In genomic region chrX:72046447-72046846, GRCh38 we compare ENCODE assay signal across 12 cellular contexts.
DNase-seq lines count a peak whose midpoint lies in the region; ATAC-seq and TF ChIP-seq lines count a peak whose summit lies in the region.
"Had no signal": no experiment of that assay in that cellular context is flagged by ENCODE, and none has a peak within 500 bp of the region (broad histone marks: within the 10 kb centered on the region; RNA-seq: fewer than 3 reads in every experiment).

No MANE protein-coding gene starts in this region.

- H3K4me1 ChIP-seq in mucosa of stomach (ENCODE audit: control insufficient read depth, insufficient read depth, low read length), result peaks cover 33% of the 10 kb centered on the region

- H3K4me3 Mint-ChIP-seq in CD4-positive, alpha-beta T cell, result peak overlapping the region; percentile 35
- no peak overlapping the region for H3K4me3 Mint-ChIP-seq in central memory CD8-positive, alpha-beta T cell
- H3K4me3 Mint-ChIP-seq in Calu3 (ENCODE audit: low read depth, unreplicated experiment), result no peak overlapping the region
- H3K4me3 Mint-ChIP-seq: activated CD8-positive, alpha-beta memory T cell treated with anti-CD3 and anti-CD28 coated beads, Interleukin-2, amount 10 ng/mL, durations not matched to agents 7 days and 5 days; activated naive CD8-positive, alpha-beta T cell treated with anti-CD3 and anti-CD28 coated beads, Interleukin-2, amount 10 ng/mL, durations not matched to agents 7 days and 5 days had no signal

- H3K9me3 Mint-ChIP-seq in CD4-positive, alpha-beta T cell, result no peaks in the 10 kb centered on the region
- H3K9me3 Mint-ChIP-seq in central memory CD8-positive, alpha-beta T cell, result no peaks in the 10 kb centered on the region
- no peaks in the 10 kb centered on the region for H3K9me3 Mint-ChIP-seq in Calu3 (ENCODE audit: low read depth, unreplicated experiment)
- H3K9me3 Mint-ChIP-seq: activated naive CD8-positive, alpha-beta T cell treated with anti-CD3 and anti-CD28 coated beads, Interleukin-2, amount 10 ng/mL, durations not matched to agents 7 days and 5 days had no signal

- H3K27ac Mint-ChIP-seq in CD4-positive, alpha-beta T cell, result peak overlapping the region; percentile 44
- H3K27ac Mint-ChIP-seq in central memory CD8-positive, alpha-beta T cell (ENCODE audit: low read depth), result no peak overlapping the region
- H3K27ac Mint-ChIP-seq in Calu3 (ENCODE audit: unreplicated experiment), result no peak overlapping the region
- H3K27ac Mint-ChIP-seq: activated CD8-positive, alpha-beta memory T cell treated with anti-CD3 and anti-CD28 coated beads, Interleukin-2, amount 10 ng/mL, durations not matched to agents 7 days and 5 days; activated naive CD8-positive, alpha-beta T cell treated with anti-CD3 and anti-CD28 coated beads, Interleukin-2, amount 10 ng/mL, durations not matched to agents 7 days and 5 days had no signal

- intact Hi-C loops in CD4-positive, alpha-beta T cell (cut with DNase I, micrococcal nuclease), result loop anchor here in 1 of 2 experiments (5.0 kb wide), 1 partner anchor 56 kb away; no protein-coding TSS in a partner anchor
- intact Hi-C loops in Calu3 (cut with micrococcal nuclease; ENCODE audit: unreplicated experiment), result no loop called here

- no peaks in the 10 kb centered on the region for H3K27me3 Mint-ChIP-seq in CD4-positive, alpha-beta T cell
- no peaks in the 10 kb centered on the region for H3K27me3 Mint-ChIP-seq in central memory CD8-positive, alpha-beta T cell
- H3K27me3 Mint-ChIP-seq in Calu3 (ENCODE audit: unreplicated experiment), result peaks cover 70% of the 10 kb centered on the region

- H3K4me1 Mint-ChIP-seq in CD4-positive, alpha-beta T cell (ENCODE audit: low read depth), result peaks cover 36% of the 10 kb centered on the region
- H3K4me1 Mint-ChIP-seq in central memory CD8-positive, alpha-beta T cell, result peaks cover 39% of the 10 kb centered on the region
- H3K4me1 Mint-ChIP-seq in Calu3 (ENCODE audit: low read depth, unreplicated experiment), result peaks cover 8% of the 10 kb centered on the region

- no peaks in the 10 kb centered on the region for H3K9me3 ChIP-seq in CD4-positive, alpha-beta T cell (ENCODE audit: control insufficient read depth, low read length)
- no peaks in the 10 kb centered on the region for H3K9me3 ChIP-seq in mucosa of stomach (ENCODE audit: control insufficient read depth, low read length)

- DNase-seq in CD4-positive, alpha-beta T cell, result no peak
- DNase-seq in NCI-H524 treated with DMSO at 0.1 percent for 48 hours (lab: John Stamatoyannopoulos, UW) (peak; percentile 89), occipital lobe (lab: John Stamatoyannopoulos, UW) (no peak), Calu3 (no peak), NCI-H69 (lab: John Stamatoyannopoulos, UW) (no peak)
- no peak for DNase-seq in central memory CD8-positive, alpha-beta T cell (ENCODE audit: low spot score in 2 of 2)
- DNase-seq: activated CD8-positive, alpha-beta memory T cell treated with anti-CD3 and anti-CD28 coated beads, Interleukin-2, amount 10 ng/mL, durations not matched to agents 7 days and 5 days; activated naive CD8-positive, alpha-beta T cell treated with anti-CD3 and anti-CD28 coated beads, Interleukin-2, amount 10 ng/mL, durations not matched to agents 7 days and 5 days; GF-D8 had no signal

- no peak overlapping the region for H3K27ac ChIP-seq in CD4-positive, alpha-beta T cell (ENCODE audit: low read depth, low read length)

- no peaks in the 10 kb centered on the region for H3K36me3 Mint-ChIP-seq in CD4-positive, alpha-beta T cell (ENCODE audit: low read depth)
- no peaks in the 10 kb centered on the region for H3K36me3 Mint-ChIP-seq in central memory CD8-positive, alpha-beta T cell (ENCODE audit: insufficient read depth)
- H3K36me3 Mint-ChIP-seq in Calu3 (ENCODE audit: insufficient read depth, unreplicated experiment), result no peaks in the 10 kb centered on the region
- H3K36me3 Mint-ChIP-seq: activated CD8-positive, alpha-beta memory T cell treated with anti-CD3 and anti-CD28 coated beads, Interleukin-2, amount 10 ng/mL, durations not matched to agents 7 days and 5 days; activated naive CD8-positive, alpha-beta T cell treated with anti-CD3 and anti-CD28 coated beads, Interleukin-2, amount 10 ng/mL, durations not matched to agents 7 days and 5 days had no signal

- H3K4me3 ChIP-seq in mucosa of stomach (ENCODE audit: low read length), result no peak overlapping the region

- H3K36me3 ChIP-seq in mucosa of stomach (ENCODE audit: control insufficient read depth, insufficient read depth, low read length), result no peaks in the 10 kb centered on the region

- CTCF ChIA-PET in CD4-positive, alpha-beta T cell (lab: Charles Lee), result no interaction called here
- CTCF ChIA-PET in Calu3 (lab: Charles Lee), result no interaction called here

- TF ChIP-seq CTCF in CD4-positive, alpha-beta T cell (IDR thresholded peaks at IDR 0.05), result no peak
- TF ChIP-seq CTCF in Calu3 (IDR thresholded peaks at IDR 0.05; ENCODE audit: unreplicated experiment), result no peak

- H3K27me3 ChIP-seq in CD4-positive, alpha-beta T cell (ENCODE audit: control insufficient read depth, insufficient read depth, low read length), result no peaks in the 10 kb centered on the region
- no peaks in the 10 kb centered on the region for H3K27me3 ChIP-seq in mucosa of stomach (ENCODE audit: control insufficient read depth, insufficient read depth, low read length)

- H3K9ac ChIP-seq in mucosa of stomach (ENCODE audit: low read length), result peak overlapping the region; percentile 8

- POLR2A ChIA-PET in CD4-positive, alpha-beta T cell (lab: Charles Lee), result no interaction called here

- ATAC-seq in CD4-positive, alpha-beta T cell (ENCODE audit: poor library complexity), result peak; percentile 44
- ATAC-seq in central memory CD8-positive, alpha-beta T cell (replicated peaks; ENCODE audit: extremely low read depth, poor library complexity, severe bottlenecking), result peak; percentile 28
- ATAC-seq in GM21390 (IDR thresholded peaks at IDR 0.05; ENCODE audit: unreplicated experiment), result no peak
- ATAC-seq: activated CD8-positive, alpha-beta memory T cell treated with anti-CD3 and anti-CD28 coated beads, Interleukin-2, amount 10 ng/mL, durations not matched to agents 7 days and 5 days; left lobe of liver had no signal

- BruUV-seq in Calu3 (replicated peaks; lab: Mats Ljungman, UMichigan), result no TSS peak
